Comparison of ENCODE assay signal across 1 cellular context in genomic region chr6:142028527-142028926, GRCh38.
TF ChIP-seq lines count a peak whose summit lies in the region.

No MANE protein-coding gene starts in this region.

TF ChIP-seq in WTC11, 78 proteins besides CTCF, POLR2A, EP300 and RAD21 (continued from another document):
- no peak for TF ChIP-seq ZNF512 (CRISPR knock-in tag; IDR thresholded peaks at IDR 0.05; ENCODE audit: borderline replicate concordance)
- no peak for TF ChIP-seq MLX (CRISPR knock-in tag; IDR thresholded peaks at IDR 0.05)
